1 cellular context compared by ENCODE assay signal in genomic region chr15:98891301-98891700, GRCh38.
TF ChIP-seq lines count a peak whose summit lies in the region.

No MANE protein-coding gene starts in this region.

TF ChIP-seq in GM23338, 12 proteins besides CTCF, POLR2A, EP300 and RAD21 (continued from another document):
- no peak for TF ChIP-seq EZH2phosphoT487 (IDR thresholded peaks at IDR 0.05; ENCODE audit: unreplicated experiment)
- TF ChIP-seq ETS1 (IDR thresholded peaks at IDR 0.05) = no peak
- no peak for TF ChIP-seq EZH2 (IDR thresholded peaks at IDR 0.05; ENCODE audit: low read depth, unreplicated experiment)
- no peak for TF ChIP-seq REST (IDR thresholded peaks at IDR 0.05; ENCODE audit: unreplicated experiment)
- TF ChIP-seq STAT1 (IDR thresholded peaks at IDR 0.05; ENCODE audit: unreplicated experiment) = no peak
- TF ChIP-seq CREB1 (CRISPR knock-in tag; IDR thresholded peaks at IDR 0.05; ENCODE audit: low read depth) = no peak
